ENCODE assay signal across 1 cellular context in the genomic region with DNA sequence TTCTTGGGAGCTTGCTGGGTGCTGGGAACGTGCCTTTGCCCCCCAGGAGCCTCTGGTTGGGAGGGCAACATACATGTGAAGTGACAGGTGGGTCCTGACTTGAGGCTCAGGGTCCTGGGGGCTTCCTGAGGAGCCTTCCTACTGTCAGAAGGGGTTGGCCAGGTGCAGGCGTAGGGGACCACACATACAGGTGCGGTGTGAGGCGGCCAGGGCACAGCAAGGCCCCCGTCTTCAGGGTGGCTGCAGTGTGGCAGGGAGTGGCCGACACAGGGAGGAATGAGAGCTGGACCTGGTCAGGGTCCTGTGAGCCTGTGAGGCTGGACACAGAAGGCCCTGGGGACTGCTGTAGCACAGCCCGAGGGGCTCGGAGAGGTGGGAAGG.
TF ChIP-seq lines count a peak whose summit lies in the region.

No MANE protein-coding gene starts in this region.

TF ChIP-seq in WTC11, 78 proteins besides CTCF, POLR2A, EP300 and RAD21 (continued from another document):
- no peak for TF ChIP-seq SOX15 (CRISPR knock-in tag; IDR thresholded peaks at IDR 0.05)
- TF ChIP-seq PRRX2 (CRISPR knock-in tag; IDR thresholded peaks at IDR 0.05): no peak
- TF ChIP-seq, protein P1, sequence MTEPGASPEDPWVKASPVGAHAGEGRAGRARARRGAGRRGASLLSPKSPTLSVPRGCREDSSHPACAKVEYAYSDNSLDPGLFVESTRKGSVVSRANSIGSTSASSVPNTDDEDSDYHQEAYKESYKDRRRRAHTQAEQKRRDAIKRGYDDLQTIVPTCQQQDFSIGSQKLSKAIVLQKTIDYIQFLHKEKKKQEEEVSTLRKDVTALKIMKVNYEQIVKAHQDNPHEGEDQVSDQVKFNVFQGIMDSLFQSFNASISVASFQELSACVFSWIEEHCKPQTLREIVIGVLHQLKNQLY (CRISPR knock-in tag; IDR thresholded peaks at IDR 0.05): no peak
- no peak for TF ChIP-seq RORB (CRISPR knock-in tag; IDR thresholded peaks at IDR 0.05)
- TF ChIP-seq ZNF138 (CRISPR knock-in tag; conservative IDR thresholded peaks at IDR 0.05): no peak
